ENCODE assay signal across 8 cellular contexts in the genomic region with DNA sequence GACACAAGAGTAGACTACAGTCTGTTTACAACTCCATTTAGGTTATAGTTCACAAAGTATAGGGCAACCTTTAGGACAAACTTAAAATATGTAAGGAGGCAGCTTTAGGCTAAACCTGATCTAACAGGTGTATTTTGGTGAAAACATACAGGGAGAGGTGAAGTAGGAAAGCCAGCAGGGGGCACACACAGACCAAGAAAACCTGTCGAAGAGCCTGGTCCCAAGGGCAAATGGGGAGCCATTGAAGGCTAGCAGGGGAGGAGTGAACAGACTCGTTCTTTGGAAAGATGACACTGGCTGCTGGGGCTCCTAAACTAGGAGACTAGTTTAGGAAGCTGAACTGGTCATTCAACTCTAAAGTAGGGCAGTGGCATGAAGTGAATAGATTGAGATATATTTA.
DNase-seq lines count a peak whose midpoint lies in the region; ATAC-seq and TF ChIP-seq lines count a peak whose summit lies in the region.

No MANE protein-coding gene starts in this region.

- H3K4me2 ChIP-seq in hepatocyte: no peak overlapping the region

- H3K9me3 Mint-ChIP-seq in activated T-helper 1 cell treated with anti-CD3 and anti-CD28 coated beads, Interleukin-12 subunit alpha, Interleukin-12 subunit beta, Interleukin-2, Interleukin-4 antibody, amounts not matched to agents 30 ng/mL and 10 ng/mL and 1 ng/mL, durations not matched to agents 14 hours and 24 hours and 36 hours: no peaks in the 10 kb centered on the region

- no peaks in the 10 kb centered on the region for H3K4me1 Mint-ChIP-seq in activated T-helper 1 cell treated with anti-CD3 and anti-CD28 coated beads, Interleukin-12 subunit alpha, Interleukin-12 subunit beta, Interleukin-2, Interleukin-4 antibody, amounts not matched to agents 30 ng/mL and 10 ng/mL and 1 ng/mL, durations not matched to agents 14 hours and 24 hours and 36 hours (ENCODE audit: low read depth)

- no peak overlapping the region for H3K27ac ChIP-seq in hepatocyte

- H4K20me1 ChIP-seq in hepatocyte (ENCODE audit: insufficient read depth, poor library complexity, severe bottlenecking): no peaks in the 10 kb centered on the region

- H3K27me3 Mint-ChIP-seq in activated T-helper 1 cell treated with anti-CD3 and anti-CD28 coated beads, Interleukin-12 subunit alpha, Interleukin-12 subunit beta, Interleukin-2, Interleukin-4 antibody, amounts not matched to agents 30 ng/mL and 10 ng/mL and 1 ng/mL, durations not matched to agents 14 hours and 24 hours and 36 hours (ENCODE audit: insufficient read depth): no peaks in the 10 kb centered on the region

- H3K36me3 ChIP-seq in hepatocyte (replicated peaks; ENCODE audit: insufficient read depth, low read depth): no peaks in the 10 kb centered on the region

- no peaks in the 10 kb centered on the region for H3K4me1 ChIP-seq in hepatocyte (ENCODE audit: insufficient read depth)

- no peaks in the 10 kb centered on the region for H3K79me2 ChIP-seq in hepatocyte

- H3K36me3 Mint-ChIP-seq in activated T-helper 1 cell treated with anti-CD3 and anti-CD28 coated beads, Interleukin-12 subunit alpha, Interleukin-12 subunit beta, Interleukin-2, Interleukin-4 antibody, amounts not matched to agents 30 ng/mL and 10 ng/mL and 1 ng/mL, durations not matched to agents 14 hours and 24 hours and 36 hours (ENCODE audit: low read depth): no peaks in the 10 kb centered on the region

- no peak overlapping the region for H2AFZ ChIP-seq in hepatocyte

- H3K27ac Mint-ChIP-seq in activated T-helper 1 cell treated with anti-CD3 and anti-CD28 coated beads, Interleukin-12 subunit alpha, Interleukin-12 subunit beta, Interleukin-2, Interleukin-4 antibody, amounts not matched to agents 30 ng/mL and 10 ng/mL and 1 ng/mL, durations not matched to agents 14 hours and 24 hours and 36 hours: no peak overlapping the region

- H3K9me3 ChIP-seq in hepatocyte (ENCODE audit: low read depth): no peaks in the 10 kb centered on the region

- peaks cover 9% of the 10 kb centered on the region for H3K27me3 ChIP-seq in hepatocyte

- H3K4me3 ChIP-seq in hepatocyte: no peak overlapping the region

- 8% methylated on average over 2 of the region's 2 CpGs for WGBS in hepatocyte (ENCODE audit: low lambda C conversion rate, missing lambda C conversion rate)

- intact Hi-C loops in activated T-helper 1 cell treated with anti-CD3 and anti-CD28 coated beads, Interleukin-12 subunit alpha, Interleukin-12 subunit beta, Interleukin-2, Interleukin-4 antibody, amounts not matched to agents 30 ng/mL and 10 ng/mL and 1 ng/mL, durations not matched to agents 14 hours and 24 hours and 36 hours (cut with micrococcal nuclease): loop anchor here (5.0 kb wide), 1 partner anchor 202 kb away; no protein-coding TSS in a partner anchor

- DNase-seq in NCI-H510A treated with DMSO at 0.1 percent for 48 hours (lab: John Stamatoyannopoulos, UW): peak; percentile 2
- DNase-seq in NCI-H510A (lab: John Stamatoyannopoulos, UW): no peak
- DNase-seq in NCI-H2171 treated with DMSO at 0.1 percent for 48 hours (lab: John Stamatoyannopoulos, UW): peak; percentile 80
- peak; percentile 56 for DNase-seq in activated CD8-positive, alpha-beta memory T cell treated with anti-CD3 and anti-CD28 coated beads, Interleukin-2, amount 50 U/mL, for 48 hours
- DNase-seq in hepatocyte (ENCODE audit: low spot score): peak; percentile 66
- DNase-seq in stimulated activated CD4-positive, alpha-beta T cell treated with anti-CD3 and anti-CD28 coated beads, Interleukin-4, amount 100 ng/mL, for 24 hours: peak; percentile 40
- no peak for DNase-seq in activated T-helper 1 cell treated with anti-CD3 and anti-CD28 coated beads, Interleukin-12 subunit alpha, Interleukin-12 subunit beta, Interleukin-2, Interleukin-4 antibody, amounts not matched to agents 30 ng/mL and 10 ng/mL and 1 ng/mL, durations not matched to agents 14 hours and 24 hours and 36 hours (ENCODE audit: low spot score)

- no peak for ATAC-seq in HG02870 (IDR thresholded peaks at IDR 0.05; ENCODE audit: unreplicated experiment)

- H3K4me3 Mint-ChIP-seq in activated T-helper 1 cell treated with anti-CD3 and anti-CD28 coated beads, Interleukin-12 subunit alpha, Interleukin-12 subunit beta, Interleukin-2, Interleukin-4 antibody, amounts not matched to agents 30 ng/mL and 10 ng/mL and 1 ng/mL, durations not matched to agents 14 hours and 24 hours and 36 hours: no peak overlapping the region

- TF ChIP-seq CTCF in hepatocyte (IDR thresholded peaks at IDR 0.05; ENCODE audit: poor library complexity): peak; percentile 61

- H3K9me2 ChIP-seq in hepatocyte (replicated peaks; ENCODE audit: insufficient read depth): no peaks in the 10 kb centered on the region

Comparison
In these comparisons a context has a peak if more than half of its experiments do, and no peak if none do; other contexts are left out.
1. DNase-seq: peak in NCI-H510A treated with DMSO at 0.1 percent for 48 hours (single experiment), NCI-H2171 treated with DMSO at 0.1 percent for 48 hours (single experiment), activated CD8-positive, alpha-beta memory T cell treated with anti-CD3 and anti-CD28 coated beads, Interleukin-2, amount 50 U/mL, for 48 hours (single experiment), hepatocyte (single experiment) and stimulated activated CD4-positive, alpha-beta T cell treated with anti-CD3 and anti-CD28 coated beads, Interleukin-4, amount 100 ng/mL, for 24 hours (single experiment); none in NCI-H510A (single experiment) and activated T-helper 1 cell treated with anti-CD3 and anti-CD28 coated beads, Interleukin-12 subunit alpha, Interleukin-12 subunit beta, Interleukin-2, Interleukin-4 antibody, amounts not matched to agents 30 ng/mL and 10 ng/mL and 1 ng/mL, durations not matched to agents 14 hours and 24 hours and 36 hours (single experiment).